ENCODE assay signal across 1 cellular context in the genomic region with DNA sequence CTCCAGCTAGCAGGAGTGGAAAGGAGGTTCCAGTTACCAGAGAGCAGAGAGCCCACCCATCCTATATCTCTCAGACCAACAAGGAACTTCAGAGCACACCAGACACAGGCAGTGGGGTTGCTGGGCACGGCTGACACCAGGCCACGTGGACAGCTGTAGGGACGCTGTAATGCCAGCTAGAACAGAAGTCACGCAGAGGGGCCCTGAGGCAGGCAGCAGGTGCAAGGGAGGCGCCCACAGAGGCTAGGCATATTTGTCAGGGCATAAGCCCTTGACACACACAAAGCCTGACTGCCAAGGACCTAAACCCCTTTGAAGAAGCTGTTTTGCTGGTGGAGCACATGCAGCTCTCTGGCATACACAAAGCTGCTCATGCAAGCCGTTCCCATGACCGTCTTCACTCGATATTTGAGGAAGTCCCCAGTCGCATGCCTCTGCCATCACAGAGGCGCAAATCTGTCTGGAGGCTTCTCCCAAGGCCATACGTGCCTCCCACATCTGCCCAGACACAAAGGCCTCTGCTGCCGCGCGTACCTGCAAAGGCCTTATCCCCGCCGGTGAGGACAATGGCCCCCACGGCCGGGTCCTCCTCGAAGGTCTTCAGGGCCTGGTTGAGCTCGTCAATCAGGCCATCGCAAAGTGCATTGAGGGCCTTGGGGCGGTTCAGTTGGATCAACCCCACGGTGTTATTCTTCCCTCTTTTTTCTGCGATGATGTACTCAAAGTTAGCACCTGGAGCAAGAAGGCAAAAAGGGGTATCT.
TF ChIP-seq lines count a peak whose summit lies in the region.

No MANE protein-coding gene starts in this region.

TF ChIP-seq in GM12878, 131 proteins besides CTCF, POLR2A, EP300 and RAD21:
- TF ChIP-seq MYC (IDR thresholded peaks at IDR 0.05; ENCODE audit: insufficient read depth, insufficient read length, insufficient replicate concordance, low read length, severe bottlenecking) (no peak), TCF7 (IDR thresholded peaks at IDR 0.05; ENCODE audit: borderline replicate concordance) (no peak), ZNF622 (IDR thresholded peaks at IDR 0.05) (no peak), BRCA1 (IDR thresholded peaks at IDR 0.05; ENCODE audit: low read depth, low read length) (no peak), FOXK2 (IDR thresholded peaks at IDR 0.05) (no peak), IKZF1 (conservative IDR thresholded peaks at IDR 0.05) (no peak), STAT1 (conservative IDR thresholded peaks at IDR 0.05) (no peak), CHD1 (IDR thresholded peaks at IDR 0.05; ENCODE audit: low read depth, low read length) (no peak), BCL3 (IDR thresholded peaks at IDR 0.05; ENCODE audit: borderline replicate concordance, insufficient read depth, low read depth, low read length, poor library complexity, severe bottlenecking) (no peak), SUZ12 (IDR thresholded peaks at IDR 0.05; ENCODE audit: unreplicated experiment) (no peak), ATF7 (IDR thresholded peaks at IDR 0.05; ENCODE audit: low read depth) (no peak), MTA3 (IDR thresholded peaks at IDR 0.05; ENCODE audit: borderline replicate concordance, low read length) (no peak), NR2F1 (conservative IDR thresholded peaks at IDR 0.05) (no peak), IRF4 (IDR thresholded peaks at IDR 0.05; ENCODE audit: low read depth, low read length) (no peak), ZBED1 (IDR thresholded peaks at IDR 0.05; ENCODE audit: borderline replicate concordance) (no peak), HCFC1 (IDR thresholded peaks at IDR 0.05; ENCODE audit: low read length) (no peak), SIX5 (IDR thresholded peaks at IDR 0.05; ENCODE audit: low read depth, low read length, severe bottlenecking) (no peak), NR2C2 (IDR thresholded peaks at IDR 0.05; ENCODE audit: borderline replicate concordance, control insufficient read depth, insufficient read length, low read depth) (no peak)
- TF ChIP-seq, protein P1, sequence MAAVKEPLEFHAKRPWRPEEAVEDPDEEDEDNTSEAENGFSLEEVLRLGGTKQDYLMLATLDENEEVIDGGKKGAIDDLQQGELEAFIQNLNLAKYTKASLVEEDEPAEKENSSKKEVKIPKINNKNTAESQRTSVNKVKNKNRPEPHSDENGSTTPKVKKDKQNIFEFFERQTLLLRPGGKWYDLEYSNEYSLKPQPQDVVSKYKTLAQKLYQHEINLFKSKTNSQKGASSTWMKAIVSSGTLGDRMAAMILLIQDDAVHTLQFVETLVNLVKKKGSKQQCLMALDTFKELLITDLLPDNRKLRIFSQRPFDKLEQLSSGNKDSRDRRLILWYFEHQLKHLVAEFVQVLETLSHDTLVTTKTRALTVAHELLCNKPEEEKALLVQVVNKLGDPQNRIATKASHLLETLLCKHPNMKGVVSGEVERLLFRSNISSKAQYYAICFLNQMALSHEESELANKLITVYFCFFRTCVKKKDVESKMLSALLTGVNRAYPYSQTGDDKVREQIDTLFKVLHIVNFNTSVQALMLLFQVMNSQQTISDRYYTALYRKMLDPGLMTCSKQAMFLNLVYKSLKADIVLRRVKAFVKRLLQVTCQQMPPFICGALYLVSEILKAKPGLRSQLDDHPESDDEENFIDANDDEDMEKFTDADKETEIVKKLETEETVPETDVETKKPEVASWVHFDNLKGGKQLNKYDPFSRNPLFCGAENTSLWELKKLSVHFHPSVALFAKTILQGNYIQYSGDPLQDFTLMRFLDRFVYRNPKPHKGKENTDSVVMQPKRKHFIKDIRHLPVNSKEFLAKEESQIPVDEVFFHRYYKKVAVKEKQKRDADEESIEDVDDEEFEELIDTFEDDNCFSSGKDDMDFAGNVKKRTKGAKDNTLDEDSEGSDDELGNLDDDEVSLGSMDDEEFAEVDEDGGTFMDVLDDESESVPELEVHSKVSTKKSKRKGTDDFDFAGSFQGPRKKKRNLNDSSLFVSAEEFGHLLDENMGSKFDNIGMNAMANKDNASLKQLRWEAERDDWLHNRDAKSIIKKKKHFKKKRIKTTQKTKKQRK (IDR thresholded peaks at IDR 0.05; ENCODE audit: low read depth, low read length): no peak
